Comparison of ENCODE assay signal across 33 cellular contexts in the genomic region with DNA sequence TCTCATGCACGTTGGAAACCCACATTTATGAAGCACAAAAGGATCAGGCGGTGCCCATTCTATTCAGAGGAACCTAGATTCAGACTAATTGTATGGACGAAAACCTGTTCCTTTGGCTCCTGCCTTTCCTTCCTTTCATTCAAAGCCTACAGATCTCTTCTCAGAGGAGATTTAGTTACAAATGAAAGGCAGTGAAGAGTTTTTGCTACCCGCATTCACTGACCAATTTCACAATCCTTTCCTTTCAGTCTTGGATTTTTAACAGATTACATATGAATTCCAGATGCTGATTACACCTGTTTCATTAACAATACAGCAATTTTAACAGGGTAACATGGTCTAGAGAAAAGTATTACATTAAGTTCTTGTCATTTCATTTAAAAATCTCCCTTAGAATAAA.
"Had no signal": no experiment of that assay in that cellular context is flagged by ENCODE, and none has a peak within 500 bp of the region (broad histone marks: within the 10 kb centered on the region; RNA-seq: fewer than 3 reads in every experiment).

No MANE protein-coding gene starts in this region.

- H3K9me3 Mint-ChIP-seq: activated CD4-positive, alpha-beta T cell treated with anti-CD3 and anti-CD28 coated beads, Interleukin-2, amount 10 ng/mL, durations not matched to agents 7 days and 5 days; activated naive CD4-positive, alpha-beta T cell treated with anti-CD3 and anti-CD28 coated beads for 36 hours; activated naive CD4-positive, alpha-beta T cell treated with anti-CD3 and anti-CD28 coated beads, Interleukin-2, amount 50 U/mL, for 72 hours; activated T-cell treated with anti-CD3 and anti-CD28 coated beads, Interleukin-2, amount 50 U/mL, for 4 hours; activated T-helper 1 cell treated with anti-CD3 and anti-CD28 coated beads, Interleukin-12 subunit alpha, Interleukin-12 subunit beta, Interleukin-2, Interleukin-4 antibody, amounts not matched to agents 30 ng/mL and 10 ng/mL and 1 ng/mL, durations not matched to agents 14 hours and 24 hours and 36 hours; T-helper 1 cell treated with Interleukin-12 subunit alpha and Interleukin-12 subunit beta and Interleukin-4 antibody, amounts not matched to agents 30 μg/mL and 1 μg/mL, for 36 hours; T-helper 2 cell treated with Interferon-gamma antibody and Interleukin-4, amounts not matched to agents 5 μg/mL and 100 μg/mL, for 36 hours had no signal

- H3K4me3 Mint-ChIP-seq: activated CD4-positive, alpha-beta T cell treated with anti-CD3 and anti-CD28 coated beads for 36 hours; activated CD4-positive, alpha-beta T cell treated with anti-CD3 and anti-CD28 coated beads, Interleukin-2, amount 10 ng/mL, durations not matched to agents 7 days and 5 days; activated CD8-positive, alpha-beta T cell treated with anti-CD3 and anti-CD28 coated beads, Interleukin-2, amount 10 ng/mL, durations not matched to agents 7 days and 5 days; activated naive CD4-positive, alpha-beta T cell treated with anti-CD3 and anti-CD28 coated beads for 36 hours; activated T-cell treated with anti-CD3 and anti-CD28 coated beads, Interleukin-2, amount 50 U/mL, for 4 hours; activated T-helper 1 cell treated with anti-CD3 and anti-CD28 coated beads, Interleukin-12 subunit alpha, Interleukin-12 subunit beta, Interleukin-2, Interleukin-4 antibody, amounts not matched to agents 30 ng/mL and 10 ng/mL and 1 ng/mL, durations not matched to agents 14 hours and 24 hours and 36 hours; T-helper 1 cell treated with Interleukin-12 subunit alpha and Interleukin-12 subunit beta and Interleukin-4 antibody, amounts not matched to agents 30 μg/mL and 1 μg/mL, for 36 hours; T-helper 2 cell treated with Interferon-gamma antibody and Interleukin-4, amounts not matched to agents 5 μg/mL and 100 μg/mL, for 36 hours had no signal

- DNase-seq: activated CD4-positive, alpha-beta T cell treated with anti-CD3 and anti-CD28 coated beads for 36 hours; activated CD4-positive, alpha-beta T cell treated with anti-CD3 and anti-CD28 coated beads, Interleukin-2, amount 10 ng/mL, durations not matched to agents 7 days and 5 days; activated CD4-positive, alpha-beta T cell treated with anti-CD3 and anti-CD28 coated beads, Interleukin-2, amount 50 U/mL, for 48 hours; activated CD8-positive, alpha-beta T cell treated with anti-CD3 and anti-CD28 coated beads, Interleukin-2, amount 10 ng/mL, durations not matched to agents 7 days and 5 days; activated gamma-delta T cell treated with Interleukin-2 at 50 U/mL for 16 hours; activated naive CD4-positive, alpha-beta T cell treated with anti-CD3 and anti-CD28 coated beads for 36 hours; activated T-cell treated with anti-CD3 and anti-CD28 coated beads for 4 hours; activated T-cell treated with anti-CD3 and anti-CD28 coated beads, Interleukin-2, amount 50 U/mL, for 4 hours; adrenal gland; body of pancreas; central memory CD4-positive, alpha-beta T cell; MM.1S; MV-4-11; NCI-H1092; NCI-H1436 treated with DMSO at 0.1 percent for 48 hours; NCI-H1694 treated with DMSO at 0.1 percent for 48 hours; NCI-H2029; NCI-H2171; NCI-H446; NCI-H510A treated with DMSO at 0.1 percent for 48 hours; NCI-H69; NCI-H82; SHP77; SJCRH30 had no signal

- H3K36me3 ChIP-seq: breast epithelium had no signal

- H3K4me2 ChIP-seq: KMS-11 had no signal

- H3K9me3 ChIP-seq: adrenal gland, body of pancreas, breast epithelium, SJCRH30 had no signal

- H3K4me3 ChIP-seq: adrenal gland, body of pancreas, breast epithelium, SJCRH30, SK-N-MC had no signal

- H3K27ac Mint-ChIP-seq: activated CD4-positive, alpha-beta T cell treated with anti-CD3 and anti-CD28 coated beads for 36 hours; activated CD8-positive, alpha-beta T cell treated with anti-CD3 and anti-CD28 coated beads, Interleukin-2, amount 10 ng/mL, durations not matched to agents 7 days and 5 days; activated naive CD4-positive, alpha-beta T cell treated with anti-CD3 and anti-CD28 coated beads for 36 hours; activated T-helper 1 cell treated with anti-CD3 and anti-CD28 coated beads, Interleukin-12 subunit alpha, Interleukin-12 subunit beta, Interleukin-2, Interleukin-4 antibody, amounts not matched to agents 30 ng/mL and 10 ng/mL and 1 ng/mL, durations not matched to agents 14 hours and 24 hours and 36 hours; T-helper 1 cell treated with Interleukin-12 subunit alpha and Interleukin-12 subunit beta and Interleukin-4 antibody, amounts not matched to agents 30 μg/mL and 1 μg/mL, for 36 hours; T-helper 2 cell treated with Interferon-gamma antibody and Interleukin-4, amounts not matched to agents 5 μg/mL and 100 μg/mL, for 36 hours had no signal

- H3K27me3 ChIP-seq: adrenal gland, body of pancreas, breast epithelium, SJCRH30 had no signal

- H3K9ac ChIP-seq: KMS-11 had no signal

- H3K4me1 ChIP-seq: adrenal gland, body of pancreas, breast epithelium, SJCRH30 had no signal

- H3K27me3 Mint-ChIP-seq: activated CD4-positive, alpha-beta T cell treated with anti-CD3 and anti-CD28 coated beads for 36 hours; activated CD4-positive, alpha-beta T cell treated with anti-CD3 and anti-CD28 coated beads, Interleukin-2, amount 10 ng/mL, durations not matched to agents 7 days and 5 days had no signal

- H3K36me3 Mint-ChIP-seq: activated naive CD4-positive, alpha-beta T cell treated with anti-CD3 and anti-CD28 coated beads, Interleukin-2, amount 50 U/mL, for 72 hours had no signal

- H3K27ac ChIP-seq: adrenal gland, body of pancreas, breast epithelium, KMS-11, SJCRH30, SK-N-MC had no signal

- ATAC-seq: activated CD4-positive, alpha-beta T cell treated with anti-CD3 and anti-CD28 coated beads for 36 hours; activated CD4-positive, CD25-positive, alpha-beta regulatory T cell treated with anti-CD3 and anti-CD28 coated beads, Interleukin-2, amount 50 U/mL, for 24 hours; activated CD8-positive, alpha-beta T cell treated with anti-CD3 and anti-CD28 coated beads, Interleukin-2, amount 10 ng/mL, durations not matched to agents 7 days and 5 days; activated naive CD4-positive, alpha-beta T cell treated with anti-CD3 and anti-CD28 coated beads, Interleukin-2, amount 50 U/mL, for 72 hours; activated T-cell treated with anti-CD3 and anti-CD28 coated beads, Interleukin-2, amount 50 U/mL, for 4 hours; body of pancreas; Panc1 had no signal
